ENCODE assay signal across 19 cellular contexts in the genomic region with DNA sequence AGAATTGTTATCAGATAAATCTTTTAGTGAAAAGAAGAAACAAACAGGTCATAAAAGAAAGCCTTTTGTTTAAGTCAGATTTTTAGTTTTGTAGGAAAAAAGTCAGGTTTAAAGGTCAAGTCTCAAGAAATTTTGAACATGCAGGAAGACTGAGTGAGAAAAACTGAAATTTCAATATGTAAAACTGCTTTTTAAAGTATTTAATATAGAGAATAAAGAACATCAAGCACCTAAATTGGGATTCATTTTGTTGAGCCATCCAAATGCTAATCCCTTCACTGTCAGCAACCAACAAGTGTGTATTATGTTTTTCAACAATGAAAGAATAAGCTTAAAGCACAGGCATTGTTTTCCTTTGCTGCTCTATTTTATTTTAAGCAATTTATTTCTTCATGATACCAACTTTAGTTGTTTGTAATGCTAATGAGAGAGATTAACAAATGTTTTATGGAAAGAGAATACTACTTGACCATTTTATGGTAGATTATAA.
DNase-seq lines count a peak whose midpoint lies in the region; FAIRE-seq and TF ChIP-seq lines count a peak whose summit lies in the region.
"Had no signal": no experiment of that assay in that cellular context is flagged by ENCODE, and none has a peak within 500 bp of the region (broad histone marks: within the 10 kb centered on the region; RNA-seq: fewer than 3 reads in every experiment).

No MANE protein-coding gene starts in this region.

- peak; percentile 86 for FAIRE-seq in D721Med (lab: Jason Lieb, UNC)
- FAIRE-seq: GM18507, HTR-8/SVneo had no signal

- H3K4me1 Mint-ChIP-seq in activated CD4-positive, alpha-beta memory T cell treated with anti-CD3 and anti-CD28 coated beads, Interleukin-2, amount 10 ng/mL, durations not matched to agents 7 days and 5 days: no peaks in the 10 kb centered on the region
- H3K4me1 Mint-ChIP-seq: CD8-positive, alpha-beta memory T cell had no signal

- H3K36me3 ChIP-seq in HUES48 (ENCODE audit: control insufficient read depth, insufficient read depth, low read length): no peaks in the 10 kb centered on the region
- H3K36me3 ChIP-seq in neuronal stem cell (replicated peaks in 1 of 2; ENCODE audit: control insufficient read depth in 2 of 2, insufficient read depth in 2 of 2, low read length in 2 of 2): no peaks in the 10 kb centered on the region
- H3K36me3 ChIP-seq in transverse colon: no peaks in the 10 kb centered on the region
- H3K36me3 ChIP-seq: BLaER1 had no signal

- no peak overlapping the region for H3K23ac ChIP-seq in neuronal stem cell (ENCODE audit: low read depth, low read length, poor library complexity)

- no peak overlapping the region for H3K4me3 Mint-ChIP-seq in activated CD4-positive, alpha-beta memory T cell treated with anti-CD3 and anti-CD28 coated beads, Interleukin-2, amount 10 ng/mL, durations not matched to agents 7 days and 5 days
- H3K4me3 Mint-ChIP-seq: CD8-positive, alpha-beta memory T cell; HFFc6 had no signal

- no peak overlapping the region for H3K4me2 ChIP-seq in neuronal stem cell (ENCODE audit: insufficient read depth, low read length, poor library complexity, severe bottlenecking)
- H3K4me2 ChIP-seq: BLaER1 had no signal

- H3K9ac ChIP-seq in HUES48 (ENCODE audit: low read depth, low read length) (no peak overlapping the region), neuronal stem cell (ENCODE audit: low read depth, low read length, poor library complexity) (no peak overlapping the region)
- H3K9ac ChIP-seq: BLaER1, GM23248 had no signal

- no peak overlapping the region for H4K91ac ChIP-seq in neuronal stem cell (ENCODE audit: low read depth, low read length, poor library complexity)

- H3K14ac ChIP-seq in neuronal stem cell (ENCODE audit: low read length): no peak overlapping the region

- TF ChIP-seq CTCF in D721Med (IDR thresholded peaks at IDR 0.05; ENCODE audit: insufficient read depth, missing control alignments) (no peak), transverse colon (IDR thresholded peaks at IDR 0.05) (no peak), GM13977 (IDR thresholded peaks at IDR 0.05; ENCODE audit: extremely low read depth, insufficient read depth, missing control alignments) (no peak)

- no peak overlapping the region for H3K27ac Mint-ChIP-seq in activated CD4-positive, alpha-beta memory T cell treated with anti-CD3 and anti-CD28 coated beads, Interleukin-2, amount 10 ng/mL, durations not matched to agents 7 days and 5 days
- H3K27ac Mint-ChIP-seq: CD8-positive, alpha-beta memory T cell; HFFc6 had no signal

- H2BK5ac ChIP-seq in neuronal stem cell (ENCODE audit: low read length): no peak overlapping the region

- no peak overlapping the region for H2AFZ ChIP-seq in neuronal stem cell (ENCODE audit: low read length)
- H2AFZ ChIP-seq: GM23248 had no signal

- no peaks in the 10 kb centered on the region for H3K36me3 Mint-ChIP-seq in activated CD4-positive, alpha-beta memory T cell treated with anti-CD3 and anti-CD28 coated beads, Interleukin-2, amount 10 ng/mL, durations not matched to agents 7 days and 5 days (ENCODE audit: low read depth)
- H3K36me3 Mint-ChIP-seq: CD8-positive, alpha-beta memory T cell had no signal

- no peak overlapping the region for H2BK15ac ChIP-seq in neuronal stem cell (ENCODE audit: low read length)

- TF ChIP-seq POLR2A in transverse colon (IDR thresholded peaks at IDR 0.05): no peak

- H3K27me3 ChIP-seq in HUES48 (ENCODE audit: control insufficient read depth, insufficient read depth, low read length) (no peaks in the 10 kb centered on the region), neuronal stem cell (ENCODE audit: control insufficient read depth in 3 of 3, insufficient read depth in 3 of 3, low read depth in 1 of 3, low read length in 3 of 3) (no peaks in the 10 kb centered on the region), transverse colon (no peaks in the 10 kb centered on the region)
- H3K27me3 ChIP-seq: BLaER1 had no signal

- no peak overlapping the region for H3K18ac ChIP-seq in neuronal stem cell (ENCODE audit: low read length)

- no peaks in the 10 kb centered on the region for H3K27me3 Mint-ChIP-seq in activated CD4-positive, alpha-beta memory T cell treated with anti-CD3 and anti-CD28 coated beads, Interleukin-2, amount 10 ng/mL, durations not matched to agents 7 days and 5 days
- H3K27me3 Mint-ChIP-seq: CD8-positive, alpha-beta memory T cell had no signal

- intact Hi-C loops in transverse colon (cut with DNase I; ENCODE audit: low total_unique reads): no loop called here

- no peak overlapping the region for H3K4ac ChIP-seq in neuronal stem cell (ENCODE audit: low read length)

- CTCF ChIA-PET in activated CD4-positive, alpha-beta memory T cell treated with anti-CD3 and anti-CD28 coated beads, Interleukin-2, amount 10 ng/mL, durations not matched to agents 7 days and 5 days (lab: Charles Lee): no interaction called here

- no peaks in the 10 kb centered on the region for H3K79me1 ChIP-seq in neuronal stem cell (ENCODE audit: low read depth, low read length)

- no peak overlapping the region for H2AK5ac ChIP-seq in neuronal stem cell (ENCODE audit: low read depth, low read length)

- no peaks in the 10 kb centered on the region; the same call in 1 of the 2 replicates for H3K9me3 ChIP-seq in HUES48 (ENCODE audit: control insufficient read depth, insufficient read depth, low read length)
- no peaks in the 10 kb centered on the region for H3K9me3 ChIP-seq in neuronal stem cell (replicated peaks in 1 of 2; ENCODE audit: control insufficient read depth in 2 of 2, insufficient read depth in 1 of 2, low read depth in 1 of 2, low read length in 2 of 2)
- H3K9me3 ChIP-seq in transverse colon: no peaks in the 10 kb centered on the region
- H3K9me3 ChIP-seq: Caco-2 had no signal

- no peak overlapping the region for H4K8ac ChIP-seq in neuronal stem cell (ENCODE audit: low read depth, low read length)

- H3K27ac ChIP-seq in HUES48 (ENCODE audit: low read depth, low read length) (peak overlapping the region; percentile 86), neuronal stem cell (replicated peaks; ENCODE audit: low read length) (no peak overlapping the region), transverse colon (no peak overlapping the region)
- H3K27ac ChIP-seq: BLaER1, GM23248 had no signal

- H3K4me3 ChIP-seq in HUES48 (ENCODE audit: low read depth, low read length) (peak overlapping the region; percentile 24; the same call in 1 of the 2 replicates), neuronal stem cell (ENCODE audit: low read length in 2 of 2) (no peak overlapping the region), transverse colon (no peak overlapping the region)
- H3K4me3 ChIP-seq: BLaER1, GM23248 had no signal

- H3K4me1 ChIP-seq in HUES48 (ENCODE audit: control insufficient read depth, insufficient read depth, low read length) (peaks cover 30% of the 10 kb centered on the region), neuronal stem cell (ENCODE audit: control insufficient read depth in 2 of 2, insufficient read depth in 1 of 2, low read depth in 1 of 2, low read length in 2 of 2) (no peaks in the 10 kb centered on the region), transverse colon (no peaks in the 10 kb centered on the region)
- H3K4me1 ChIP-seq: BLaER1, Caco-2 had no signal

- TF ChIP-seq EP300 in transverse colon (IDR thresholded peaks at IDR 0.05; ENCODE audit: low read depth): no peak

- H3K9me3 Mint-ChIP-seq in activated CD4-positive, alpha-beta memory T cell treated with anti-CD3 and anti-CD28 coated beads, Interleukin-2, amount 10 ng/mL, durations not matched to agents 7 days and 5 days: no peaks in the 10 kb centered on the region
- H3K9me3 Mint-ChIP-seq: CD8-positive, alpha-beta memory T cell; HFFc6 had no signal

- POLR2A ChIA-PET in activated CD4-positive, alpha-beta memory T cell treated with anti-CD3 and anti-CD28 coated beads, Interleukin-2, amount 10 ng/mL, durations not matched to agents 7 days and 5 days (lab: Charles Lee): no interaction called here

- no peak for DNase-seq in D721Med (ENCODE audit: insufficient read length, low spot score)
- peak; percentile 11 for DNase-seq in globus pallidus (ENCODE audit: low spot score)
- peak; percentile 3 for DNase-seq in neuronal stem cell (ENCODE audit: low spot score)
- no peak for DNase-seq in transverse colon
- DNase-seq in GM13977 (ENCODE audit: low spot score): no peak
- DNase-seq in activated CD4-positive, alpha-beta memory T cell treated with anti-CD3 and anti-CD28 coated beads, Interleukin-2, amount 10 ng/mL, durations not matched to agents 7 days and 5 days: no peak
- DNase-seq: 8988T; AML-193; Caco-2; CD8-positive, alpha-beta memory T cell; HCEC 1CT; HFFc6; IMR-90; KG1 had no signal

- H2BK12ac ChIP-seq in neuronal stem cell (ENCODE audit: low read length): no peak overlapping the region

- in situ Hi-C loops in transverse colon (cut with MboI; ENCODE audit: low pct_ligation_motif_present in 1 of 4, low pct_unique_long_range_greater_than_20kb in 1 of 4, low sequenced_read_pairs in 3 of 4): no loop called here
- in situ Hi-C loops in GM13977 (cut with MboI; ENCODE audit: low pct_unique_long_range_greater_than_20kb, low sequenced_read_pairs, unreplicated experiment): no loop called here

- no peak overlapping the region for H2BK120ac ChIP-seq in neuronal stem cell (ENCODE audit: low read depth, low read length)

Comparison
In these comparisons a context has a peak if more than half of its experiments do, and no peak if none do; other contexts are left out.
1. DNase-seq: peak in globus pallidus (single experiment) and neuronal stem cell (single experiment); none in D721Med (single experiment), transverse colon (single experiment), GM13977 (single experiment) and activated CD4-positive, alpha-beta memory T cell treated with anti-CD3 and anti-CD28 coated beads, Interleukin-2, amount 10 ng/mL, durations not matched to agents 7 days and 5 days (single experiment).